Comparison of ENCODE assay signal across 9 cellular contexts in the genomic region with DNA sequence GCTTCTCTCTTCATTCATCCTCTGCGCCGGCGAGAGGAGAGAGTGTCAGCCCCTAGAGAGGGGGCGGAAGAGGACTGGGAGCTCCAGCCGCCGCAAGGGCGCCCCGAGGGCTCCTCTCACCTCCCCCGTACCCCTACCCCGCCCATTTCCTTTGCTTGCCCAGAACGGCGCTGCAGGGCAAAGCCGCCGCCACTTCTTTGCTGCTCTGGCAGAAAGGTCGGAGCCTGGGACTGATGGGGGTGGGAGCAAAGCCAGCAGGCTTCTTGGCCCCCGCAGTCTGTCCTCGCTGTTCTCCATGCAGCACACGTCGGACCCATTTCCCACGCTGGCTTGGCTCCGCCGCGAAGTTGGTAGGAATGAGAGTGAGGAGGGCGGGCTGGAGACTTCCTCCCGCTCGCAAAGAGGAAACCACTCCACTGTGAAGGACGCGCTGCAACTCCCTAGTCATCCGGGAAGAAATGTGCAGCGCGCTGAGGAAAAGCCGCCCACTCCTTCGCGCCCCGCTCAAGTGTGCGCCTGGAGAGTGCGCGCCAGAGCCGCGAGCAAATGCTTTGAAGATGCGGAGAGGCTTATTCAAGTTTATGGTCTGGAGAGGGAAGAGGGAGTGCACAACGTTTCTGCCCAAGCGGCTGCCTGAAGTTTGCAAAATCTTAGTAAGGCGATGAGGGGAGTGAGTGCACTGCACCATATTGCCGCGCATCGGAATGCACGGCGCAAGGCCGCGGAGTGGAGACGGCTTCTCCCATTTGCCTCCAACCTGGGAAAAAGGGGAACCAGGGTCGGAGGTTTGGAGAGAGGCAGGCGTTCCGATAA. TPM values are rescaled to one million over a fixed set of nuclear protein-coding genes. Genes with fewer than 3 reads are reported as not detected.
A peak's percentile ranks its signal among the peaks of the same experiment; 100 is the strongest.
DNase-seq lines count a peak whose midpoint lies in the region; ATAC-seq and TF ChIP-seq lines count a peak whose summit lies in the region.
"Had no signal": no experiment of that assay in that cellular context is flagged by ENCODE, and none has a peak within 500 bp of the region (broad histone marks: within the 10 kb centered on the region; RNA-seq: fewer than 3 reads in every experiment).

No MANE protein-coding gene starts in this region.

- RAD21 ChIA-PET in HCT116 (lab: Charles Lee; ENCODE audit: low non-redundant PET in 1 of 2, low total read pairs in 2 of 2, uncharacterized antibody in 2 of 2, unreplicated experiment in 2 of 2): no interaction called here

- peak overlapping the region; percentile 58 for H3K9ac ChIP-seq in HCT116 (ENCODE audit: low read length)

- H3K9me2 ChIP-seq in HCT116 (ENCODE audit: insufficient read depth): no peaks in the 10 kb centered on the region

- H3K4me3 Mint-ChIP-seq in effector memory CD8-positive, alpha-beta T cell: peak overlapping the region; percentile 66 to 68

- 0 out of 4 replicates have a peak, but pooled peaks cover 0 to 6% of the 10 kb centered on the region in 2 experiments for H3K36me3 ChIP-seq in HCT116 (ENCODE audit: control insufficient read depth in 1 of 2, insufficient read depth in 2 of 2, low read length in 2 of 2)
- no peaks in the 10 kb centered on the region for H3K36me3 ChIP-seq in lower lobe of right lung

- peaks cover 6 to 9% of the 10 kb centered on the region in 2 donors for H3K4me1 Mint-ChIP-seq in effector memory CD8-positive, alpha-beta T cell (ENCODE audit: low read depth in 2 of 2)

- no peak overlapping the region for H2AFZ ChIP-seq in HCT116 (ENCODE audit: low read depth, low read length, poor library complexity, severe bottlenecking)

- peaks cover 0 to 2% of the 10 kb centered on the region in 2 donors for H3K9me3 Mint-ChIP-seq in effector memory CD8-positive, alpha-beta T cell

- TF ChIP-seq CTCF in HCT116 (IDR thresholded peaks at IDR 0.05 in 2 of 3, conservative IDR thresholded peaks at IDR 0.05 in 1 of 3; ENCODE audit: borderline replicate concordance in 1 of 3, insufficient read depth in 1 of 3, low read depth in 2 of 3, low read length in 2 of 3) (no peak), lower lobe of right lung (IDR thresholded peaks at IDR 0.05) (no peak)

- BruUV-seq in HCT116 (replicated peaks; lab: Mats Ljungman, UMichigan): TSS peak; percentile 77

- H3K27ac ChIP-seq in HCT116 (ENCODE audit: low read depth, low read length) (peak overlapping the region; percentile 86), lower lobe of right lung (no peak overlapping the region), substantia nigra (ENCODE audit: low read depth, low read length, poor library complexity, severe bottlenecking) (no peak overlapping the region)

- POLR2A ChIA-PET in HCT116 (lab: Charles Lee): interaction anchor here (0.8 kb wide), 1 partner anchor 321 kb away, joined by 3 read pairs; no protein-coding TSS in a partner anchor

- intact Hi-C loops in HCT116 (cut with micrococcal nuclease) (loop anchor here (2.0 to 10.0 kb wide), 8 partner anchors 67 to 957 kb away; no protein-coding TSS in a partner anchor), lower lobe of right lung (cut with DNase I) (no loop called here)

- H3K27me3 ChIP-seq in HCT116 (ENCODE audit: insufficient read depth, low read length) (no peaks in the 10 kb centered on the region), lower lobe of right lung (ENCODE audit: low read depth) (peaks cover 47% of the 10 kb centered on the region)

- H3K27me3 Mint-ChIP-seq in effector memory CD8-positive, alpha-beta T cell: peaks cover 27 to 42% of the 10 kb centered on the region in 2 donors

- TF ChIP-seq POLR2A in HCT116 (IDR thresholded peaks at IDR 0.05; ENCODE audit: borderline replicate concordance, extremely low read depth, insufficient read depth, insufficient read length): no peak

- ATAC-seq in HCT116: peak; percentile 60
- peak; percentile 35 for ATAC-seq in effector memory CD8-positive, alpha-beta T cell (replicated peaks)
- ATAC-seq in lower lobe of right lung: peak; percentile 60 to 67
- ATAC-seq in GM21447 (IDR thresholded peaks at IDR 0.05; ENCODE audit: unreplicated experiment): no peak

- CTCF ChIA-PET in HCT116 (lab: Charles Lee): no interaction called here

- no peaks in the 10 kb centered on the region for H4K20me1 ChIP-seq in HCT116 (ENCODE audit: insufficient read depth)

- peaks cover 15% of the 10 kb centered on the region; the same call in 1 of the 2 replicates for H3K79me2 ChIP-seq in HCT116 (ENCODE audit: insufficient read depth, low read length)

- H3K4me3 ChIP-seq in HCT116 (replicated peaks in 1 of 2; ENCODE audit: low read depth in 1 of 2, low read length in 2 of 2) (no peak overlapping the region), lower lobe of right lung (peak overlapping the region; percentile 60)

- H3K4me1 ChIP-seq in HCT116 (ENCODE audit: control insufficient read depth in 1 of 2, insufficient read depth in 2 of 2, low read length in 2 of 2): peaks cover 25 to 36% of the 10 kb centered on the region in 2 experiments
- H3K4me1 ChIP-seq in lower lobe of right lung: peaks cover 46% of the 10 kb centered on the region

- H3K4me2 ChIP-seq in HCT116 (ENCODE audit: low read length): peak overlapping the region; percentile 55

- DNase-seq in DMS114 treated with DMSO at 0.1 percent for 48 hours (lab: John Stamatoyannopoulos, UW; ENCODE audit: unreplicated experiment): peak; percentile 1
- DNase-seq in HCT116 (ENCODE audit: low read depth, low spot score): no peak
- DNase-seq in SK-MEL-5 (ENCODE audit: low read depth, low spot score): peak; percentile 75
- no peak for DNase-seq in effector memory CD8-positive, alpha-beta T cell
- DNase-seq in lower lobe of right lung: peak; percentile 51
- peak in 47 of 49 donors; percentile 10 to 82 (median 49) for DNase-seq in substantia nigra (lab: John Stamatoyannopoulos, UW)
- no peak for DNase-seq in HUDEP-2 (lab: John Stamatoyannopoulos, UW; ENCODE audit: unreplicated experiment in 76 of 76)

- H3K36me3 Mint-ChIP-seq in effector memory CD8-positive, alpha-beta T cell (ENCODE audit: insufficient read depth): peaks cover 3% of the 10 kb centered on the region

- in situ Hi-C loops in SK-MEL-5 (cut with HindIII; ENCODE audit: low pct_unique_long_range_greater_than_20kb, low sequenced_read_pairs): no loop called here

- peak overlapping the region in 1 of 2 donors; percentile 38 for H3K27ac Mint-ChIP-seq in effector memory CD8-positive, alpha-beta T cell

- peak; percentile 23; the same call in 1 of the 2 replicates for TF ChIP-seq RAD21 in HCT116 (IDR thresholded peaks at IDR 0.05; ENCODE audit: low read depth)

- H3K9me3 ChIP-seq in HCT116 (ENCODE audit: control insufficient read depth in 1 of 2, insufficient read depth in 1 of 2, low read depth in 1 of 2, low read length in 2 of 2): peaks cover 5 to 22% of the 10 kb centered on the region in 2 experiments; a peak in 2 of 4 replicates
- no peaks in the 10 kb centered on the region for H3K9me3 ChIP-seq in lower lobe of right lung

TF ChIP-seq in HCT116, 20 proteins besides CTCF, POLR2A, EP300 and RAD21:
- no peak for TF ChIP-seq SRF (IDR thresholded peaks at IDR 0.05; ENCODE audit: low read depth)
- peak; percentile 21; the same call in 1 of the 2 replicates for TF ChIP-seq EGR1 (IDR thresholded peaks at IDR 0.05; ENCODE audit: low read depth)
- no peak for TF ChIP-seq JUND (IDR thresholded peaks at IDR 0.05)
- no peak for TF ChIP-seq EZH2phosphoT487 (IDR thresholded peaks at IDR 0.05; ENCODE audit: borderline replicate concordance)

RNA-seq across cellular contexts. Expression of gene PCDH7, which starts 2.8 kb away (rescaled TPM):
- total RNA-seq in HCT116 (2021; ENCODE audit: unreplicated experiment) (65.9 TPM), lower lobe of right lung (4.7 TPM)
- polyA plus RNA-seq in HCT116 (2012): 29.5 and 35.8 TPM in 2 replicates
- total RNA-seq in SK-MEL-5 (2014; rRNA removed; shearing (Covaris generic)): 36.8 and 40.5 TPM in 2 replicates
- 53.0 and 70.2 TPM in 2 replicates for polyA plus RNA-seq in SK-MEL-5 (2015; cell fraction: cytosol; rRNA removed)
- polyA plus RNA-seq in SK-MEL-5 (2015; cell fraction: nucleus; rRNA removed): 29.9 and 37.7 TPM in 2 replicates
- total RNA-seq: T-helper 2 cell treated with Interferon-gamma antibody and Interleukin-4, amounts not matched to agents 100 ng/mL and 5 ng/mL, for 36 hours had no signal

Comparison
In these comparisons a context has a peak if more than half of its experiments do, and no peak if none do; other contexts are left out.
1. DNase-seq: peak in DMS114 treated with DMSO at 0.1 percent for 48 hours (single experiment), SK-MEL-5 (single experiment), lower lobe of right lung (single experiment) and substantia nigra (47 of 49); none in HCT116 (single experiment), effector memory CD8-positive, alpha-beta T cell (0 of 3) and HUDEP-2 (0 of 76).